In the genomic region with DNA sequence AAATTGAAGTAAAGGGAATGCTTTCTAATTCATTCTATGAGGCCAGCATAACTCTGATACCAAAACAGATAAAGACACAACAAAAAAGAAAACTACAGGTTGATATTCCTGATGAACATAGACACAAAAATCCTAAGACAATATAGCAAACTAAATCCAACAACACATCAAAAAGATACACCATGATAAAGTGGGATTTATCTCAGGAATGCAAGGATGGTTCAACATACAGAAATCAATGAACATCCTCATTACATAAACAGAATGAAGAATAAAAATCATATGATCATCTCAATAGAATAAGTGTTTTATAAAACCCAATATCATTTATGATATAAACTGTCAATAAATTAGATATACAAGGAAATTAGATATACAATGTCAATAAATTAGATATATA, we compare ENCODE assay signal across 21 cellular contexts.
A peak's percentile ranks its signal among the peaks of the same experiment; 100 is the strongest.
DNase-seq lines count a peak whose midpoint lies in the region; ATAC-seq, FAIRE-seq and TF ChIP-seq lines count a peak whose summit lies in the region.
"Had no signal": no experiment of that assay in that cellular context is flagged by ENCODE, and none has a peak within 500 bp of the region (broad histone marks: within the 10 kb centered on the region; RNA-seq: fewer than 3 reads in every experiment).

No MANE protein-coding gene starts in this region.

- no peak overlapping the region for H3K4me3 ChIP-seq in stomach
- no peak overlapping the region for H3K4me3 ChIP-seq in gastrocnemius medialis
- H3K4me3 ChIP-seq: BLaER1, GM12878, GM23338 had no signal

- H3K36me3 ChIP-seq in stomach (no peaks in the 10 kb centered on the region), gastrocnemius medialis (no peaks in the 10 kb centered on the region)
- H3K36me3 ChIP-seq: BLaER1 had no signal

- ATAC-seq in gastrocnemius medialis (no peak), HG02798 (IDR thresholded peaks at IDR 0.05; ENCODE audit: poor library complexity, unreplicated experiment) (no peak)
- ATAC-seq: CD8-positive, alpha-beta T cell; GM12878; GM23338; HCT116 had no signal

- intact Hi-C loops in stomach (cut with DNase I; ENCODE audit: low total_unique reads): no loop called here
- intact Hi-C loops in gastrocnemius medialis (cut with DNase I; ENCODE audit: low total_unique reads): no loop called here

- no peaks in the 10 kb centered on the region for H3K27me3 ChIP-seq in stomach
- no peaks in the 10 kb centered on the region for H3K27me3 ChIP-seq in gastrocnemius medialis
- H3K27me3 ChIP-seq: BLaER1 had no signal

- H3K27ac ChIP-seq in stomach (no peak overlapping the region), gastrocnemius medialis (no peak overlapping the region)
- H3K27ac ChIP-seq: BLaER1, C4-2B had no signal

- FAIRE-seq in A204.1 (lab: Jason Lieb, UNC) (peak; percentile 47), G401.6 (lab: Jason Lieb, UNC) (peak; percentile 71), TTC549 (lab: Jason Lieb, UNC) (peak; percentile 66)
- FAIRE-seq: GM12878, GM19239 had no signal

- H3K9me3 ChIP-seq in stomach: peaks cover 0 to 33% (median 27%) of the 10 kb centered on the region in 4 donors
- no peaks in the 10 kb centered on the region for H3K9me3 ChIP-seq in gastrocnemius medialis
- H3K9me3 ChIP-seq: BLaER1 had no signal

- no peak for TF ChIP-seq CTCF in stomach (IDR thresholded peaks at IDR 0.05)
- TF ChIP-seq CTCF in gastrocnemius medialis (IDR thresholded peaks at IDR 0.05 in 4 of 5, conservative IDR thresholded peaks at IDR 0.05 in 1 of 5): no peak
- TF ChIP-seq CTCF in GM10266 (IDR thresholded peaks at IDR 0.05; ENCODE audit: control insufficient read depth, insufficient read depth, low read depth, missing control alignments): no peak

- TF ChIP-seq POLR2A in stomach (IDR thresholded peaks at IDR 0.05) (no peak), gastrocnemius medialis (IDR thresholded peaks at IDR 0.05) (no peak)

- H3K4me1 ChIP-seq in stomach (no peaks in the 10 kb centered on the region), gastrocnemius medialis (no peaks in the 10 kb centered on the region)
- H3K4me1 ChIP-seq: BLaER1, Caco-2 had no signal

- in situ Hi-C loops in gastrocnemius medialis (cut with MboI; ENCODE audit: low sequenced_read_pairs in 4 of 4): no loop called here

- DNase-seq in dermis blood vessel endothelial cell: peak; percentile 4
- DNase-seq in stomach: no peak
- DNase-seq in gastrocnemius medialis: no peak
- DNase-seq in GM10266 (ENCODE audit: extremely low spot score): no peak
- DNase-seq: Caco-2; CD4-positive, CD25-positive, alpha-beta regulatory T cell; CD8-positive, alpha-beta T cell; DMS153; DMS79 treated with DMSO at 0.1 percent for 48 hours; H9; HFFc6 had no signal

- no peak for TF ChIP-seq EP300 in stomach (IDR thresholded peaks at IDR 0.05)
